In the genomic region with DNA sequence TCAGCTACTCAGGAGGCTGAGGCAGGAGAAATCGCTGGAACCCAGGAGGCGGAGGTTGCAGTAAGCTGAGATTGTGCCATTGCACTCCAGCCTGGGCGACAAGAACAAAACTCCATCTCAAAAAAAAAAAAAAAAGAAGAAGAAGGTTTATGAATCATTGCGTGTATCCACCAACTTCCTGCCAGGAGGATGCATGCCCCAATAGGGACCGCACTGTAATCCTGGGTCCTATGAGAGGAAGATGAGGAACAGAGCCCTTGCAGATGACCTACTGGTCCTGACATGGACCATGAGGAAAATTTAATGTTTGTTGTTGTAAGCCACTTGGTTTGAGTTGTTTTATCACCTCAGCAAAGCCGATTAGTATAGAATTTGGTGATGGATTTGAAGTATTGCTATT, we compare ENCODE assay signal across 20 cellular contexts. TPM values are rescaled to one million over a fixed set of nuclear protein-coding genes. Genes with fewer than 3 reads are reported as not detected.
"Had no signal": no experiment of that assay in that cellular context is flagged by ENCODE, and none has a peak within 500 bp of the region (broad histone marks: within the 10 kb centered on the region; RNA-seq: fewer than 3 reads in every experiment).

No MANE protein-coding gene starts in this region.

- H3K36me3 ChIP-seq: esophagus muscularis mucosa, heart right ventricle, ovary, right lobe of liver, vagina had no signal

- H3K4me3 ChIP-seq: esophagus muscularis mucosa, heart right ventricle, ovary, right lobe of liver, vagina had no signal

- H3K9me3 ChIP-seq: esophagus muscularis mucosa, heart right ventricle, ovary, right lobe of liver, vagina had no signal

- H3K27me3 ChIP-seq: esophagus muscularis mucosa, foreskin keratinocyte, heart right ventricle, ovary, right lobe of liver, vagina had no signal

- ATAC-seq: activated CD8-positive, alpha-beta T cell treated with anti-CD3 and anti-CD28 coated beads for 36 hours; activated T-cell treated with anti-CD3 and anti-CD28 coated beads, Interleukin-2, amount 50 U/mL, for 4 hours; activated T-helper 17 cell treated with anti-CD3 and anti-CD28 coated beads, Interleukin-2, amount 50 U/mL, for 72 hours; foreskin keratinocyte; heart right ventricle; left lobe of liver; stimulated activated naive CD8-positive, alpha-beta T cell treated with anti-CD3 and anti-CD28 coated beads, Interleukin-15, amount 100 ng/mL, for 72 hours had no signal

- H3K4me1 ChIP-seq: foreskin keratinocyte, right lobe of liver, vagina had no signal

- H3K27ac ChIP-seq: esophagus muscularis mucosa, foreskin keratinocyte, heart right ventricle, ovary, right lobe of liver, vagina had no signal

- DNase-seq: activated B cell treated with CpG ODN at 0.5 μM for 24 hours; activated CD4-positive, alpha-beta T cell treated with anti-CD3 and anti-CD28 coated beads, Interleukin-2, amount 50 U/mL, for 1 hour; activated CD8-positive, alpha-beta T cell treated with anti-CD3 and anti-CD28 coated beads for 36 hours; activated gamma-delta T cell treated with Interleukin-2 at 50 U/mL for 16 hours; activated T-cell treated with anti-CD3 and anti-CD28 coated beads, Interleukin-2, amount 50 U/mL, for 4 hours; anterior cingulate cortex; foreskin keratinocyte; heart right ventricle; kidney glomerular epithelial cell; nephron progenitor cell; ovary; right lobe of liver; stimulated activated CD4-positive, alpha-beta T cell treated with anti-CD3 and anti-CD28 coated beads, Interleukin-2, amount 100 ng/mL, for 48 hours; stimulated activated naive CD8-positive, alpha-beta T cell treated with anti-CD3 and anti-CD28 coated beads, Interleukin-15, amount 100 ng/mL, for 72 hours; substantia nigra had no signal

RNA-seq across cellular contexts. Expression of a gene that starts 56.7 kb away (rescaled TPM):
- total RNA-seq: activated B cell treated with CpG ODN at 0.5 μM for 24 hours, progenitor cell of endocrine pancreas had no signal
